Comparison of ENCODE assay signal across 1 cellular context in genomic region chr21:33572350-33572749, GRCh38.
TF ChIP-seq lines count a peak whose summit lies in the region.

No MANE protein-coding gene starts in this region.

TF ChIP-seq in HepG2, 621 proteins besides CTCF, POLR2A, EP300 and RAD21:
- TF ChIP-seq ZNF496 (CRISPR knock-in tag; IDR thresholded peaks at IDR 0.05; ENCODE audit: insufficient replicate concordance) (no peak), HNF4G (IDR thresholded peaks at IDR 0.05; ENCODE audit: borderline replicate concordance, low read depth, low read length) (0 out of 2 replicates have a peak, but pooled peaks have one; percentile 22), HNF4G (CRISPR knock-in tag; IDR thresholded peaks at IDR 0.05; ENCODE audit: borderline replicate concordance, low read depth) (no peak), ZNF556 (CRISPR knock-in tag; IDR thresholded peaks at IDR 0.05; ENCODE audit: borderline replicate concordance) (no peak), SMARCE1 (IDR thresholded peaks at IDR 0.05; ENCODE audit: borderline replicate concordance) (no peak), CBX1 (IDR thresholded peaks at IDR 0.05; ENCODE audit: low read depth) (no peak), NR2C2 (CRISPR knock-in tag; IDR thresholded peaks at IDR 0.05; ENCODE audit: borderline replicate concordance) (peak; percentile 78)
- TF ChIP-seq, protein P1, sequence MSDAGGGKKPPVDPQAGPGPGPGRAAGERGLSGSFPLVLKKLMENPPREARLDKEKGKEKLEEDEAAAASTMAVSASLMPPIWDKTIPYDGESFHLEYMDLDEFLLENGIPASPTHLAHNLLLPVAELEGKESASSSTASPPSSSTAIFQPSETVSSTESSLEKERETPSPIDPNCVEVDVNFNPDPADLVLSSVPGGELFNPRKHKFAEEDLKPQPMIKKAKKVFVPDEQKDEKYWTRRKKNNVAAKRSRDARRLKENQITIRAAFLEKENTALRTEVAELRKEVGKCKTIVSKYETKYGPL (CRISPR knock-in tag; IDR thresholded peaks at IDR 0.05): no peak
